In genomic region chr5:36708996-36709395, GRCh38 we compare ENCODE assay signal across 27 cellular contexts.
DNase-seq lines count a peak whose midpoint lies in the region; ATAC-seq and TF ChIP-seq lines count a peak whose summit lies in the region.
"Had no signal": no experiment of that assay in that cellular context is flagged by ENCODE, and none has a peak within 500 bp of the region (broad histone marks: within the 10 kb centered on the region; RNA-seq: fewer than 3 reads in every experiment).

No MANE protein-coding gene starts in this region.

- H3K36me3 ChIP-seq in Loucy (ENCODE audit: insufficient read depth, low read length) = peaks cover 18% of the 10 kb centered on the region; the same call in 1 of the 2 replicates
- H3K36me3 ChIP-seq in RWPE2 (ENCODE audit: low read depth) = no peaks in the 10 kb centered on the region
- no peaks in the 10 kb centered on the region for H3K36me3 ChIP-seq in mammary epithelial cell (ENCODE audit: insufficient read depth, low read length)
- H3K36me3 ChIP-seq: BE2C, HAP-1 had no signal

- H3K4me2 ChIP-seq in Loucy (ENCODE audit: low read depth, low read length, poor library complexity, severe bottlenecking) (no peak overlapping the region), mammary epithelial cell (ENCODE audit: insufficient read depth, low read depth, low read length) (no peak overlapping the region)
- H3K4me2 ChIP-seq: KMS-11, PC-9 had no signal

- peaks cover 3% of the 10 kb centered on the region for H3K4me1 Mint-ChIP-seq in mesothelial cell of epicardium

- H3K36me3 Mint-ChIP-seq in mesothelial cell of epicardium = no peaks in the 10 kb centered on the region

- H4K20me1 ChIP-seq in Loucy (ENCODE audit: insufficient read depth, low read length, poor library complexity, severe bottlenecking) (no peaks in the 10 kb centered on the region), mammary epithelial cell (ENCODE audit: insufficient read depth, low read length) (no peaks in the 10 kb centered on the region)

- H3K9me3 Mint-ChIP-seq in mesothelial cell of epicardium = peaks cover 7% of the 10 kb centered on the region
- H3K9me3 Mint-ChIP-seq: T-helper 1 cell treated with Interleukin-12 subunit alpha and Interleukin-12 subunit beta and Interleukin-4 antibody, amounts not matched to agents 30 μg/mL and 1 μg/mL, for 36 hours had no signal

- DNase-seq in GM13977 (ENCODE audit: low spot score) = no peak
- DNase-seq in RWPE2 (ENCODE audit: low spot score) = no peak
- DNase-seq in foreskin keratinocyte = no peak
- DNase-seq in NCI-H526 treated with DMSO at 0.1 percent for 48 hours (lab: John Stamatoyannopoulos, UW) = no peak
- DNase-seq in mesothelial cell of epicardium (ENCODE audit: low spot score in 2 of 2, unreplicated experiment in 2 of 2) = no peak
- DNase-seq in mammary epithelial cell = no peak
- no peak for DNase-seq in AML-193 (lab: John Stamatoyannopoulos, UW)
- DNase-seq: BE2C, Calu3, DMS79 treated with DMSO at 0.1 percent for 48 hours, GF-D8, IMR-90, NCI-H1092, NCI-H1436 treated with DMSO at 0.1 percent for 48 hours, NCI-H187 treated with DMSO at 0.1 percent for 48 hours, NCI-H2107, NCI-H446, NCI-H524 treated with DMSO at 0.1 percent for 48 hours, PC-9, RPMI8226, SHP77 treated with DMSO at 0.1 percent for 48 hours, SW 1271 had no signal

- H3K9ac ChIP-seq in Loucy (ENCODE audit: low read depth, low read length, poor library complexity, severe bottlenecking) = no peak overlapping the region
- H3K9ac ChIP-seq in mammary epithelial cell (ENCODE audit: insufficient read depth, low read length) = no peak overlapping the region
- H3K9ac ChIP-seq: KMS-11 had no signal

- no peak overlapping the region for H3K4me3 Mint-ChIP-seq in mesothelial cell of epicardium
- H3K4me3 Mint-ChIP-seq: T-helper 1 cell treated with Interleukin-12 subunit alpha and Interleukin-12 subunit beta and Interleukin-4 antibody, amounts not matched to agents 30 μg/mL and 1 μg/mL, for 36 hours had no signal

- no peaks in the 10 kb centered on the region for H3F3A ChIP-seq in Loucy (ENCODE audit: low read depth)

- H3K9me3 ChIP-seq in Loucy (ENCODE audit: insufficient read depth, low read depth, low read length) (peaks cover 7% of the 10 kb centered on the region; the same call in 1 of the 2 replicates), RWPE2 (ENCODE audit: severe bottlenecking) (no peaks in the 10 kb centered on the region), mammary epithelial cell (replicated peaks; ENCODE audit: insufficient read depth, low read length) (no peaks in the 10 kb centered on the region)
- H3K9me3 ChIP-seq: BE2C, HAP-1 had no signal

- H3K79me2 ChIP-seq in Loucy (ENCODE audit: insufficient read depth, low read length) = peaks cover 53% of the 10 kb centered on the region; the same call in 1 of the 2 replicates
- no peaks in the 10 kb centered on the region for H3K79me2 ChIP-seq in mammary epithelial cell (ENCODE audit: insufficient read depth, low read length)

- H3K27me3 ChIP-seq in Loucy (ENCODE audit: insufficient read depth, low read length, poor library complexity, severe bottlenecking) = no peaks in the 10 kb centered on the region
- H3K27me3 ChIP-seq in RWPE2 (ENCODE audit: insufficient read depth, poor library complexity, severe bottlenecking) = no peaks in the 10 kb centered on the region
- H3K27me3 ChIP-seq in foreskin keratinocyte = no peaks in the 10 kb centered on the region
- H3K27me3 ChIP-seq in mammary epithelial cell (ENCODE audit: insufficient read depth, low read length) = no peaks in the 10 kb centered on the region

- no peaks in the 10 kb centered on the region for H3K9me2 ChIP-seq in Loucy (replicated peaks; ENCODE audit: low read depth, low read length)

- WGBS in mammary epithelial cell (ENCODE audit: low coverage, missing lambda C conversion rate) = 72% methylated on average over 5 of the region's 5 CpGs

- TF ChIP-seq CTCF in GM13977 (IDR thresholded peaks at IDR 0.05; ENCODE audit: extremely low read depth, insufficient read depth, missing control alignments) (peak; percentile 26), Loucy (conservative IDR thresholded peaks at IDR 0.05; ENCODE audit: low read length) (peak; percentile 18; the same call in 1 of the 2 replicates), RWPE2 (IDR thresholded peaks at IDR 0.05; ENCODE audit: poor library complexity, severe bottlenecking) (peak; percentile 15), foreskin keratinocyte (conservative IDR thresholded peaks at IDR 0.05) (peak; percentile 18), mesothelial cell of epicardium (IDR thresholded peaks at IDR 0.05; ENCODE audit: unreplicated experiment) (no peak), mammary epithelial cell (conservative IDR thresholded peaks at IDR 0.05 in 1 of 2, IDR thresholded peaks at IDR 0.05 in 1 of 2; ENCODE audit: extremely low read depth in 1 of 2, insufficient read depth in 1 of 2, low read depth in 1 of 2, low read length in 2 of 2) (no peak)

- ATAC-seq in RWPE2 (ENCODE audit: low read depth) (no peak), foreskin keratinocyte (no peak)

- dilution Hi-C loops in mammary epithelial cell (cut with HindIII; ENCODE audit: low sequenced_read_pairs) = loop anchor here (10.0 kb wide), 1 partner anchor 304 kb away; no protein-coding TSS in a partner anchor

- CTCF ChIA-PET in mammary epithelial cell (lab: Charles Lee; ENCODE audit: low non-redundant PET) = no interaction called here

- no peak overlapping the region for H3K27ac Mint-ChIP-seq in mesothelial cell of epicardium
- H3K27ac Mint-ChIP-seq: T-helper 1 cell treated with Interleukin-12 subunit alpha and Interleukin-12 subunit beta and Interleukin-4 antibody, amounts not matched to agents 30 μg/mL and 1 μg/mL, for 36 hours had no signal

- no peak overlapping the region for H3K4me3 ChIP-seq in Loucy (ENCODE audit: low read length, poor library complexity, severe bottlenecking)
- H3K4me3 ChIP-seq in RWPE2 (ENCODE audit: severe bottlenecking) = no peak overlapping the region
- H3K4me3 ChIP-seq in mammary epithelial cell (replicated peaks in 1 of 3; ENCODE audit: insufficient read depth in 1 of 3, low read depth in 2 of 3, low read length in 3 of 3) = no peak overlapping the region
- H3K4me3 ChIP-seq: HAP-1, PC-9, SK-N-MC had no signal

- H2AFZ ChIP-seq in Loucy (ENCODE audit: low read length) (no peak overlapping the region), mammary epithelial cell (ENCODE audit: low read depth, low read length) (no peak overlapping the region)
- H2AFZ ChIP-seq: PC-9 had no signal

- H3K4me1 ChIP-seq in Loucy (ENCODE audit: insufficient read depth, low read length, poor library complexity, severe bottlenecking) (no peaks in the 10 kb centered on the region), RWPE2 (ENCODE audit: insufficient read depth, poor library complexity, severe bottlenecking) (no peaks in the 10 kb centered on the region), foreskin keratinocyte (peaks cover 11% of the 10 kb centered on the region), mammary epithelial cell (ENCODE audit: insufficient read depth, low read length) (no peaks in the 10 kb centered on the region)
- H3K4me1 ChIP-seq: BE2C, HAP-1 had no signal

- H3K27ac ChIP-seq in RWPE2 (ENCODE audit: poor library complexity, severe bottlenecking) = no peak overlapping the region
- no peak overlapping the region for H3K27ac ChIP-seq in foreskin keratinocyte
- no peak overlapping the region for H3K27ac ChIP-seq in mammary epithelial cell (ENCODE audit: insufficient read depth, low read depth, low read length)
- H3K27ac ChIP-seq: KMS-11, PC-9, SK-N-MC had no signal

- BruUV-seq in mammary epithelial cell (replicated peaks; lab: Mats Ljungman, UMichigan) = no TSS peak

- intact Hi-C loops in mammary epithelial cell (cut with micrococcal nuclease) = no loop called here

- in situ Hi-C loops in GM13977 (cut with MboI; ENCODE audit: low pct_unique_long_range_greater_than_20kb, low sequenced_read_pairs, unreplicated experiment) = no loop called here
- in situ Hi-C loops in mammary epithelial cell (cut with MboI; ENCODE audit: low sequenced_read_pairs in 2 of 2) = no loop called here

- H3K27me3 Mint-ChIP-seq in mesothelial cell of epicardium (ENCODE audit: low read depth) = no peaks in the 10 kb centered on the region

Comparison
In these comparisons a context has a peak if more than half of its experiments do, and no peak if none do; other contexts are left out.
1. CTCF ChIP-seq: peak in GM13977 (single experiment), Loucy (single experiment), RWPE2 (single experiment) and foreskin keratinocyte (single experiment); none in mesothelial cell of epicardium (single experiment) and mammary epithelial cell (0 of 2).